Comparison of ENCODE assay signal across 25 cellular contexts in the genomic region with DNA sequence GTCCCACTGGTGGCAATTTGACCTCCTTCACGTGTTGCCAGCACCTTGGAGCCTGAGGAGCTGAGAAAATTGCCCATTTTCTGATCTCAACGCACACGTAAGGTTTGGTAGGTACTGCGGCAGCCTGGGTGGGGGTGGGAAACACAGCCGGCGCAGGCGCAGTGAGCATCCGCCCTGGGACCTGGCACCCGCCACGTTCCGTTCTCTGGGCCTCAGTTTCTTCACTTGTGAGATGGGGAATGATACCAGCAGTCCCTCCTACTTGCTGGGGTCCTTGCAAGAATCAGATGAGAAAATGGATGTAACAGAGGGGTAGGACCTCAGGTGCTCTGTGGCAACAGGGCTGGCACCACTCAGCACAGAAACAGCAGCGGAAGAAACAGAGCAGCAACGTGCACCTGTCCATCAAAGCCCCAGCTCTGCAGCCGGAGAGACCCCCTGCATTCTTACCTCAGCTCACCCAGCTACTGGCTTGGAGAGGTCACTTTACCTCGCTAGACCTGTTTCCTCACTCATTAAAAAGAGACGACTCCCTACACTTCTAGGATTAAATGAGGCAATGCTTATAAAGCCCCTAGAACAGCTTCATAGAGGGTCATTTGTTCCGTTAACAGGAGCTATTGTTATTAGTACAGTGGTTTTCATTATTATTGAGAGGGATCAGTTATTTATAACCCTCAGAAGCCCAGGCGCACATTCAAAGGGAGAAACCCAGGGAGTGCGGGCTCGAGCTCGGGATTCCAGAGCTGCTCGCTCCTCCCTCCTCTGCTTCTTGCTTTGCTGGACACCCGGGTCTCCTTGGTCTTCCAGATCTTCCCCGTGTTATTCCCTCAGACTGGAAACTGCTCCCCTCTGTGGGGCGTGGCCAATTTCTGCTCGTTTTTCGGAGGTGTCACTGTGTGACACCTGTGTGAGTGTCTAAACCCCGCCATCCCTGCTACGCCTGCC.
A peak's percentile ranks its signal among the peaks of the same experiment; 100 is the strongest.
DNase-seq lines count a peak whose midpoint lies in the region; ATAC-seq and TF ChIP-seq lines count a peak whose summit lies in the region.
"Had no signal": no experiment of that assay in that cellular context is flagged by ENCODE, and none has a peak within 500 bp of the region (broad histone marks: within the 10 kb centered on the region; RNA-seq: fewer than 3 reads in every experiment).

No MANE protein-coding gene starts in this region.

- H3K79me1 ChIP-seq in neuronal stem cell (ENCODE audit: low read depth, low read length) = no peaks in the 10 kb centered on the region

- H2BK5ac ChIP-seq in neuronal stem cell (ENCODE audit: low read length) = peak overlapping the region; percentile 40

- H3K36me3 ChIP-seq in HUES6 (ENCODE audit: control insufficient read depth, insufficient read depth, low read length) (no peaks in the 10 kb centered on the region), endodermal cell (ENCODE audit: control insufficient read depth, insufficient read depth, low read length) (no peaks in the 10 kb centered on the region), neuronal stem cell (replicated peaks in 1 of 2; ENCODE audit: control insufficient read depth in 2 of 2, insufficient read depth in 2 of 2, low read length in 2 of 2) (no peaks in the 10 kb centered on the region)
- H3K36me3 ChIP-seq: SJCRH30 had no signal

- no peak for TF ChIP-seq CTCF in endodermal cell (conservative IDR thresholded peaks at IDR 0.05)

- CTCF ChIA-PET in activated CD8-positive, alpha-beta memory T cell treated with anti-CD3 and anti-CD28 coated beads, Interleukin-2, amount 10 ng/mL, durations not matched to agents 7 days and 5 days (lab: Charles Lee) = no interaction called here

- H3K18ac ChIP-seq in neuronal stem cell (ENCODE audit: low read length) = peak overlapping the region; percentile 84

- H3K9ac ChIP-seq in HUES6 (ENCODE audit: low read length) (peak overlapping the region; percentile 10), endodermal cell (ENCODE audit: extremely low read depth, low read length, poor library complexity, severe bottlenecking) (no peak overlapping the region), neuronal stem cell (ENCODE audit: low read depth, low read length, poor library complexity) (peak overlapping the region; percentile 33)

- peak overlapping the region; percentile 58 for H2BK120ac ChIP-seq in neuronal stem cell (ENCODE audit: low read depth, low read length)

- no peak overlapping the region for H3K4ac ChIP-seq in neuronal stem cell (ENCODE audit: low read length)

- no peak overlapping the region for H3K4me3 Mint-ChIP-seq in activated CD8-positive, alpha-beta memory T cell treated with anti-CD3 and anti-CD28 coated beads, Interleukin-2, amount 10 ng/mL, durations not matched to agents 7 days and 5 days
- no peak overlapping the region for H3K4me3 Mint-ChIP-seq in endodermal cell
- H3K4me3 Mint-ChIP-seq: B cell; CD8-positive, alpha-beta T cell had no signal

- no peak overlapping the region for H3K4me3 ChIP-seq in HUES6 (ENCODE audit: low read depth, low read length)
- no peak overlapping the region for H3K4me3 ChIP-seq in endodermal cell (ENCODE audit: low read length)
- H3K4me3 ChIP-seq in neuronal stem cell (ENCODE audit: low read length in 2 of 2) = no peak overlapping the region
- H3K4me3 ChIP-seq: GM12878, PC-9, SJCRH30 had no signal

- no peak overlapping the region for H4K8ac ChIP-seq in neuronal stem cell (ENCODE audit: low read depth, low read length)

- H3K27me3 ChIP-seq in HUES6 (ENCODE audit: control insufficient read depth, insufficient read depth, low read length) (no peaks in the 10 kb centered on the region), endodermal cell (ENCODE audit: control insufficient read depth, insufficient read depth, low read length, poor library complexity, severe bottlenecking) (no peaks in the 10 kb centered on the region), neuronal stem cell (ENCODE audit: control insufficient read depth in 3 of 3, insufficient read depth in 3 of 3, low read depth in 1 of 3, low read length in 3 of 3) (no peaks in the 10 kb centered on the region)

- no peak overlapping the region for H3K23ac ChIP-seq in neuronal stem cell (ENCODE audit: low read depth, low read length, poor library complexity)

- H3K36me3 Mint-ChIP-seq in activated CD8-positive, alpha-beta memory T cell treated with anti-CD3 and anti-CD28 coated beads, Interleukin-2, amount 10 ng/mL, durations not matched to agents 7 days and 5 days = peaks cover 2% of the 10 kb centered on the region
- no peaks in the 10 kb centered on the region for H3K36me3 Mint-ChIP-seq in endodermal cell (ENCODE audit: low read depth)
- H3K36me3 Mint-ChIP-seq: CD8-positive, alpha-beta T cell had no signal

- no peak overlapping the region for H3K14ac ChIP-seq in neuronal stem cell (ENCODE audit: low read length)

- H4K91ac ChIP-seq in neuronal stem cell (ENCODE audit: low read depth, low read length, poor library complexity) = no peak overlapping the region

- H3K4me1 ChIP-seq in HUES6 (ENCODE audit: control insufficient read depth, insufficient read depth, low read length) = peaks cover 17% of the 10 kb centered on the region
- peaks cover 5% of the 10 kb centered on the region for H3K4me1 ChIP-seq in endodermal cell (ENCODE audit: control insufficient read depth, insufficient read depth, low read length)
- peaks cover 2 to 18% of the 10 kb centered on the region in 2 donors for H3K4me1 ChIP-seq in neuronal stem cell (ENCODE audit: control insufficient read depth in 2 of 2, insufficient read depth in 1 of 2, low read depth in 1 of 2, low read length in 2 of 2)
- H3K4me1 ChIP-seq: Caco-2, SJCRH30 had no signal

- H3K9me3 ChIP-seq in HUES6 (ENCODE audit: control insufficient read depth, insufficient read depth, low read depth, low read length) (no peaks in the 10 kb centered on the region), endodermal cell (ENCODE audit: control insufficient read depth, low read length) (peaks cover 5% of the 10 kb centered on the region), neuronal stem cell (replicated peaks in 1 of 2; ENCODE audit: control insufficient read depth in 2 of 2, insufficient read depth in 1 of 2, low read depth in 1 of 2, low read length in 2 of 2) (no peaks in the 10 kb centered on the region)
- H3K9me3 ChIP-seq: Caco-2, SJCRH30 had no signal

- peak; percentile 15 for DNase-seq in activated CD8-positive, alpha-beta memory T cell treated with anti-CD3 and anti-CD28 coated beads, Interleukin-2, amount 10 ng/mL, durations not matched to agents 7 days and 5 days
- DNase-seq in activated CD8-positive, alpha-beta memory T cell treated with anti-CD3 and anti-CD28 coated beads, Interleukin-2, amount 50 U/mL, for 48 hours = no peak
- no peak for DNase-seq in endodermal cell
- DNase-seq in neuronal stem cell (ENCODE audit: low spot score) = no peak
- DNase-seq in NCI-H774 (lab: John Stamatoyannopoulos, UW) = no peak
- DNase-seq in hepatic stellate cell (ENCODE audit: low spot score) = no peak
- DNase-seq in stimulated activated naive CD8-positive, alpha-beta T cell treated with anti-CD3 and anti-CD28 coated beads, Interleukin-15, Interleukin-2, amounts not matched to agents 100 U/mL and 50 U/mL, for 24 hours = no peak
- DNase-seq: Caco-2; CD8-positive, alpha-beta T cell; GDM1; HCEC 1CT; IMR-90; NCI-H1048; NCI-H1417 treated with DMSO at 0.1 percent for 48 hours; NCI-H187; NK-92 treated with Interleukin-12 subunit alpha and Interleukin-12 subunit beta, amount 100 ng/mL, for 24 hours; PC-9; SJCRH30 had no signal

- H2AK5ac ChIP-seq in neuronal stem cell (ENCODE audit: low read depth, low read length) = peak overlapping the region; percentile 96

- H3K4me1 Mint-ChIP-seq in activated CD8-positive, alpha-beta memory T cell treated with anti-CD3 and anti-CD28 coated beads, Interleukin-2, amount 10 ng/mL, durations not matched to agents 7 days and 5 days = peaks cover 2% of the 10 kb centered on the region
- H3K4me1 Mint-ChIP-seq in endodermal cell = peaks cover 26% of the 10 kb centered on the region
- H3K4me1 Mint-ChIP-seq: B cell had no signal

- 91 to 92% methylated on average over 25 to 29 of the region's 29 CpGs for WGBS in endodermal cell (ENCODE audit: insufficient coverage in 1 of 2, insufficient read length in 1 of 2), 2 experiments
- WGBS in neuronal stem cell (ENCODE audit: extremely low coverage in 2 of 2, insufficient read length in 2 of 2, insufficient replicate concordance in 1 of 2), 2 donors = no CpG with 5 or more reads among the region's 29 CpGs

- no peak for ATAC-seq in activated CD8-positive, alpha-beta memory T cell treated with anti-CD3 and anti-CD28 coated beads, Interleukin-2, amount 10 ng/mL, durations not matched to agents 7 days and 5 days
- no peak for ATAC-seq in stimulated activated naive CD8-positive, alpha-beta T cell treated with anti-CD3 and anti-CD28 coated beads, Interleukin-15, Interleukin-2, amounts not matched to agents 100 U/mL and 50 U/mL, for 24 hours
- ATAC-seq: CD8-positive, alpha-beta T cell; GM12878; Right ventricle myocardium inferior; SK-N-SH treated with all-trans-retinoic acid at 6 μM for 48 hours had no signal

- H2AFZ ChIP-seq in neuronal stem cell (ENCODE audit: low read length) = no peak overlapping the region
- H2AFZ ChIP-seq: PC-9 had no signal

- no peak overlapping the region for H3K27ac Mint-ChIP-seq in activated CD8-positive, alpha-beta memory T cell treated with anti-CD3 and anti-CD28 coated beads, Interleukin-2, amount 10 ng/mL, durations not matched to agents 7 days and 5 days
- H3K27ac Mint-ChIP-seq in endodermal cell = peak overlapping the region; percentile 64
- H3K27ac Mint-ChIP-seq: B cell; CD8-positive, alpha-beta T cell had no signal

- peak overlapping the region; percentile 69 for H2BK15ac ChIP-seq in neuronal stem cell (ENCODE audit: low read length)

- no peaks in the 10 kb centered on the region for H3K27me3 Mint-ChIP-seq in activated CD8-positive, alpha-beta memory T cell treated with anti-CD3 and anti-CD28 coated beads, Interleukin-2, amount 10 ng/mL, durations not matched to agents 7 days and 5 days
- H3K27me3 Mint-ChIP-seq in endodermal cell (ENCODE audit: insufficient read depth) = peaks cover 3% of the 10 kb centered on the region

- peak overlapping the region; percentile 95 for H2BK12ac ChIP-seq in neuronal stem cell (ENCODE audit: low read length)

- no peak overlapping the region for H3K4me2 ChIP-seq in neuronal stem cell (ENCODE audit: insufficient read depth, low read length, poor library complexity, severe bottlenecking)
- H3K4me2 ChIP-seq: PC-9 had no signal

- no peaks in the 10 kb centered on the region for H3K9me3 Mint-ChIP-seq in activated CD8-positive, alpha-beta memory T cell treated with anti-CD3 and anti-CD28 coated beads, Interleukin-2, amount 10 ng/mL, durations not matched to agents 7 days and 5 days (ENCODE audit: low read depth)
- no peaks in the 10 kb centered on the region for H3K9me3 Mint-ChIP-seq in endodermal cell
- H3K9me3 Mint-ChIP-seq: CD8-positive, alpha-beta T cell had no signal

- H3K27ac ChIP-seq in HUES6 (ENCODE audit: low read depth, low read length) (no peak overlapping the region), endodermal cell (ENCODE audit: low read depth, low read length) (no peak overlapping the region), neuronal stem cell (replicated peaks; ENCODE audit: low read length) (no peak overlapping the region)
- H3K27ac ChIP-seq: 22Rv1, C4-2B, PC-9, SJCRH30 had no signal
